ENCODE assay signal across 9 cellular contexts in the genomic region with DNA sequence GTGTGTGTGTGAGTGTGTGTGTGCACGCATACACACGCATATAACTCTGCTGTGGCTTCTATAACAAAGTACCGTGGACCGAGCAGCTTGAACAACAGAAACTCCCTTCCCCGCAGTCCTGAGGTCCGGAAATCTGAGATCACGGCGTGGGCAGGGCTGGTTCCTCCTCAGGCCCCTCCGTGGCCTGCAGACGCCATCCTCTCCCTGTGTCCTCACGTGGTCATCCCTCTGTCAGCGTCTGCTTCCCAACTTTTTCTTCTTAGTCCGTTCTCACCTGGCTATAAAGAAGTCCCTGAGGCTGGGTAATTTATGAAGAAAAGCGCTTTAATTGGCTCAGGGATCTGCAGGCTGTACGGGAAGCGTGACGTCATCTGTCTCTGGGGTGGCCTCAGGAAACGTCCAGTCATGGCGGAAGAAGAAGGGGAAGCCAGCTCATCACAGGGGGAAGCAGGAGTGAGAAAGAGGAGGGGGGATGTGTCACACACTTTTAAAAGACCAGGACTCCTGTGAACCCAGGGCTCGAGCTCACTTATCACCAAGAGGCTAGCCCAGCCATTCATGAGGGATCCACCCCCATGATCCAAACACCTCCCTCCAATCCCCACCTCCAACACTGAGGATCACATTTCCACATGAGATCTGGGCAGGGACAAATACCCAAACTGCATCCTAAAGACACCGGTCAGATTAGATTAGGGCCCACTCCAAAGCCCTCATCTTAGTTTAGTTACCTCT.
A peak's percentile ranks its signal among the peaks of the same experiment; 100 is the strongest.
DNase-seq lines count a peak whose midpoint lies in the region; ATAC-seq and TF ChIP-seq lines count a peak whose summit lies in the region.
"Had no signal": no experiment of that assay in that cellular context is flagged by ENCODE, and none has a peak within 500 bp of the region (broad histone marks: within the 10 kb centered on the region; RNA-seq: fewer than 3 reads in every experiment).

No MANE protein-coding gene starts in this region.

- H3K36me3 Mint-ChIP-seq in T-helper 17 cell (ENCODE audit: low read depth), result no peaks in the 10 kb centered on the region

- H3K27me3 Mint-ChIP-seq in T-helper 17 cell, result peaks cover 8% of the 10 kb centered on the region

- no peak overlapping the region for H3K4me3 ChIP-seq in astrocyte of the cerebellum (ENCODE audit: low read depth, low read length)
- peak overlapping the region in 1 of 2 donors; percentile 37 for H3K4me3 ChIP-seq in left lung

- H3K36me3 ChIP-seq in left lung, result no peaks in the 10 kb centered on the region
- H3K36me3 ChIP-seq: ovary had no signal

- peaks cover 19% of the 10 kb centered on the region for H3K4me1 Mint-ChIP-seq in T-helper 17 cell

- H3K27ac Mint-ChIP-seq in T-helper 17 cell, result peak overlapping the region; percentile 94

- no peaks in the 10 kb centered on the region for H3K9me3 ChIP-seq in T-helper 17 cell (ENCODE audit: control insufficient read depth, low read length, poor library complexity, severe bottlenecking)
- H3K9me3 ChIP-seq in left lung, result no peaks in the 10 kb centered on the region
- H3K9me3 ChIP-seq: ovary had no signal

- H3K27me3 ChIP-seq in left lung, result peaks cover 0 to 7% of the 10 kb centered on the region in 2 donors
- H3K27me3 ChIP-seq: ovary had no signal

- ATAC-seq in GM19023 (IDR thresholded peaks at IDR 0.05; ENCODE audit: unreplicated experiment) (peak; percentile 44), HG03108 (IDR thresholded peaks at IDR 0.05; ENCODE audit: unreplicated experiment) (peak; percentile 29), T-helper 17 cell (no peak), left lung (peak; percentile 67)

- H3K27ac ChIP-seq in left lung, result peak overlapping the region; percentile 82 to 96
- H3K27ac ChIP-seq: ovary had no signal

- in situ Hi-C loops in astrocyte of the cerebellum (cut with HindIII; ENCODE audit: low sequenced_read_pairs), result no loop called here

- H3K4me3 Mint-ChIP-seq in T-helper 17 cell, result peak overlapping the region; percentile 89

- TF ChIP-seq CTCF in astrocyte of the cerebellum (IDR thresholded peaks at IDR 0.05; ENCODE audit: low read depth, low read length, missing control alignments), result no peak
- no peak for TF ChIP-seq CTCF in left lung (IDR thresholded peaks at IDR 0.05)

- peaks cover 0 to 18% of the 10 kb centered on the region in 2 donors for H3K4me1 ChIP-seq in left lung

- DNase-seq in T-helper 17 cell (peak in 2 of 3 donors; percentile 25 to 38), astrocyte of the cerebellum (ENCODE audit: low read depth) (peak; percentile 43), left lung (peak; percentile 83 to 89), NCI-H2081 (lab: John Stamatoyannopoulos, UW) (no peak), LoVo (ENCODE audit: low spot score) (no peak)
- peak in 2 of 3 experiments; percentile 53 to 67 for DNase-seq in stimulated activated CD4-positive, alpha-beta T cell treated with anti-CD3 and anti-CD28 coated beads, TNF-alpha, amount 100 ng/mL, for 4 hours (ENCODE audit: low read depth in 3 of 3)

- intact Hi-C loops in left lung (cut with DNase I), result no loop called here

Comparison
In these comparisons a context has a peak if more than half of its experiments do, and no peak if none do; other contexts are left out.
1. DNase-seq: peak in T-helper 17 cell (2 of 3), astrocyte of the cerebellum (single experiment), left lung (2 of 2) and stimulated activated CD4-positive, alpha-beta T cell treated with anti-CD3 and anti-CD28 coated beads, TNF-alpha, amount 100 ng/mL, for 4 hours (2 of 3); none in NCI-H2081 (0 of 2) and LoVo (single experiment).